In the genomic region with DNA sequence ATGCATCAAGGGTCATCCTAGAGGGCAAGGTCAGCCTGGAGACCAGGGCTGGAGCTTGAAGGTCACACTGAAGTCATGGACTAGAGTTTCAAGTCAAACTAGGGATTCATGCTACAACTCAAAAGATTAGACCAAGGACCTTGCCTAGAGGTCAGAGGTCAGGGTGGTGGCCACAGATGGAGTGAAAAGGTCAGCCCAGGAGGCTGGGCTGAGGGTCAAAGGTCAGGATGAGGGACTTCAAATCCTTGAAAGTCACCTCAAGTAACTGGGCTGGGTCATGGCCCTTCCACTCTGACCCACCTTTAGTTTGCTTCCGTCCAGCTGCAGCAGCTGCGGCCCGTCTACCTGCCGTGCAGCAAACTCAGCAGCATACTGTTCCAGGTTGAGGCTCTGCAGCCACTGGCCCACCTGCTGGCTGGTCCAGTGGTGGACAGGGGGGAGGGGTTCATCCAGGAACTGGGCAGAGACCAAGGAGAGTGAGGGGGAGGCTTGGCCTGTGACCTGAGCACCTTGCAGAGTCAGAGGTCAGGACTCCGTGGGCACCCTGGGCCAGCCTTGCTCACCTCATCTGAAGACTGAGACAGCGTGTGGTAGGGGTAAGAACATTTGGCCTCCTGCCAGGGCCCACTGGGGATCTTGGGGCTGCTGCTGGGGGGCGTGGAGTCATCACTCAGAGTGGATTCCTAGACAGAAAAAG, we compare ENCODE assay signal across 18 cellular contexts. TPM values are rescaled to one million over a fixed set of nuclear protein-coding genes. Genes with fewer than 3 reads are reported as not detected.
DNase-seq lines count a peak whose midpoint lies in the region; ATAC-seq and TF ChIP-seq lines count a peak whose summit lies in the region.
"Had no signal": no experiment of that assay in that cellular context is flagged by ENCODE, and none has a peak within 500 bp of the region (broad histone marks: within the 10 kb centered on the region; RNA-seq: fewer than 3 reads in every experiment).

No MANE protein-coding gene starts in this region.

- H3K27ac Mint-ChIP-seq in stimulated activated effector memory CD8-positive, alpha-beta T cell treated with anti-CD3 and anti-CD28 coated beads, Interleukin-12 subunit alpha, Interleukin-12 subunit beta, amount 100 ng/mL, for 72 hours: no peak overlapping the region

- H3K9ac ChIP-seq in liver (ENCODE audit: low read depth in 1 of 2, low read length in 2 of 2): no peak overlapping the region

- H3K36me3 ChIP-seq in cardiac muscle cell: no peaks in the 10 kb centered on the region
- peaks cover 14 to 22% (median 19%) of the 10 kb centered on the region in 4 donors for H3K36me3 ChIP-seq in esophagus muscularis mucosa
- H3K36me3 ChIP-seq in liver (ENCODE audit: control insufficient read depth in 4 of 4, insufficient read depth in 3 of 4, low read depth in 1 of 4, low read length in 3 of 4): peaks cover 5 to 15% (median 6%) of the 10 kb centered on the region in 4 donors
- H3K36me3 ChIP-seq in thoracic aorta: peaks cover 13% of the 10 kb centered on the region
- peaks cover 46% of the 10 kb centered on the region for H3K36me3 ChIP-seq in WERI-Rb-1

- no peak overlapping the region for H3K4me3 ChIP-seq in cardiac muscle cell
- no peak overlapping the region for H3K4me3 ChIP-seq in esophagus muscularis mucosa
- H3K4me3 ChIP-seq in liver (ENCODE audit: low read depth in 1 of 3, low read length in 3 of 3): no peak overlapping the region
- H3K4me3 ChIP-seq in thoracic aorta: no peak overlapping the region
- H3K4me3 ChIP-seq in WERI-Rb-1 (ENCODE audit: low read depth, low read length): no peak overlapping the region

- ATAC-seq in left ventricle myocardium superior (no peak), thoracic aorta (ENCODE audit: insufficient number of reproducible peaks, low FRiP score, low read depth) (no peak), SK-N-SH treated with all-trans-retinoic acid at 6 μM for 48 hours (no peak)
- no peak for ATAC-seq in stimulated activated effector memory CD8-positive, alpha-beta T cell treated with anti-CD3 and anti-CD28 coated beads, Interleukin-12 subunit alpha, Interleukin-12 subunit beta, amount 100 ng/mL, for 72 hours

- peak overlapping the region; percentile 100 for H3K27ac ChIP-seq in cardiac muscle cell
- peak overlapping the region in 3 of 4 donors; percentile 78 to 87 (median 80) for H3K27ac ChIP-seq in esophagus muscularis mucosa (replicated peaks in 1 of 4)
- no peak overlapping the region for H3K27ac ChIP-seq in liver (ENCODE audit: low read depth in 1 of 2, low read length in 2 of 2)
- peak overlapping the region; percentile 99 to 100 for H3K27ac ChIP-seq in thoracic aorta
- H3K27ac ChIP-seq in WERI-Rb-1: no peak overlapping the region

- H3K9me3 ChIP-seq in cardiac muscle cell (ENCODE audit: low read depth) (no peaks in the 10 kb centered on the region), esophagus muscularis mucosa (no peaks in the 10 kb centered on the region), liver (ENCODE audit: control insufficient read depth in 4 of 4, low read length in 3 of 4) (no peaks in the 10 kb centered on the region), thoracic aorta (no peaks in the 10 kb centered on the region), WERI-Rb-1 (ENCODE audit: severe bottlenecking) (no peaks in the 10 kb centered on the region)

- H3K4me1 ChIP-seq in cardiac muscle cell (ENCODE audit: low read depth) (peaks cover 33% of the 10 kb centered on the region), esophagus muscularis mucosa (peaks cover 39 to 62% (median 51%) of the 10 kb centered on the region in 4 donors), liver (ENCODE audit: control insufficient read depth in 4 of 4, insufficient read depth in 4 of 4, low read length in 3 of 4) (peaks cover 6 to 24% (median 15%) of the 10 kb centered on the region in 4 donors), thoracic aorta (ENCODE audit: control insufficient read depth in 1 of 2, low read depth in 2 of 2) (peaks cover 24 to 49% of the 10 kb centered on the region in 2 donors)

- no peak for TF ChIP-seq EP300 in esophagus muscularis mucosa (IDR thresholded peaks at IDR 0.05)

- H3K9me3 Mint-ChIP-seq in stimulated activated effector memory CD8-positive, alpha-beta T cell treated with anti-CD3 and anti-CD28 coated beads, Interleukin-12 subunit alpha, Interleukin-12 subunit beta, amount 100 ng/mL, for 72 hours: no peaks in the 10 kb centered on the region

- H3K36me3 Mint-ChIP-seq in stimulated activated effector memory CD8-positive, alpha-beta T cell treated with anti-CD3 and anti-CD28 coated beads, Interleukin-12 subunit alpha, Interleukin-12 subunit beta, amount 100 ng/mL, for 72 hours: no peaks in the 10 kb centered on the region

- DNase-seq in cardiac muscle cell (ENCODE audit: low read depth in 1 of 2, low spot score in 1 of 2): no peak
- no peak for DNase-seq in left ventricle myocardium superior
- DNase-seq in esophagus muscularis mucosa (ENCODE audit: extremely low spot score): no peak
- DNase-seq in thoracic aorta (ENCODE audit: low spot score): no peak
- no peak for DNase-seq in WERI-Rb-1
- no peak for DNase-seq in stimulated activated effector memory CD8-positive, alpha-beta T cell treated with anti-CD3 and anti-CD28 coated beads, Interleukin-12 subunit alpha, Interleukin-12 subunit beta, amount 100 ng/mL, for 72 hours (ENCODE audit: low spot score in 2 of 2)
- DNase-seq: COR-L47, DMS79, KBM-7, NCI-H146, NCI-H2107, NCI-H226, NCI-H526 had no signal

- peaks cover 14% of the 10 kb centered on the region for H3K4me1 Mint-ChIP-seq in stimulated activated effector memory CD8-positive, alpha-beta T cell treated with anti-CD3 and anti-CD28 coated beads, Interleukin-12 subunit alpha, Interleukin-12 subunit beta, amount 100 ng/mL, for 72 hours

- no peak for TF ChIP-seq RAD21 in liver (IDR thresholded peaks at IDR 0.05)

- H3K27me3 ChIP-seq in cardiac muscle cell: no peaks in the 10 kb centered on the region
- peaks cover 0 to 5% (median 0%) of the 10 kb centered on the region in 4 donors for H3K27me3 ChIP-seq in esophagus muscularis mucosa
- no peaks in the 10 kb centered on the region for H3K27me3 ChIP-seq in liver (ENCODE audit: control insufficient read depth in 4 of 4, insufficient read depth in 4 of 4, low read length in 3 of 4)
- no peaks in the 10 kb centered on the region for H3K27me3 ChIP-seq in thoracic aorta (replicated peaks; ENCODE audit: insufficient read depth)
- H3K27me3 ChIP-seq in WERI-Rb-1 (ENCODE audit: insufficient read depth, low read depth, severe bottlenecking): no peaks in the 10 kb centered on the region

- intact Hi-C loops in left ventricle myocardium superior (cut with micrococcal nuclease) (no loop called here), esophagus muscularis mucosa (cut with DNase I) (loop anchor here (5.0 kb wide), 1 partner anchor 34 kb away; no protein-coding TSS in a partner anchor)

- no peak for TF ChIP-seq POLR2A in esophagus muscularis mucosa (IDR thresholded peaks at IDR 0.05; ENCODE audit: low read depth)

- 91% methylated on average over 4 of the region's 7 CpGs for WGBS in esophagus muscularis mucosa
- WGBS in liver: 79% methylated on average over 7 of the region's 7 CpGs

- TF ChIP-seq CTCF in cardiac muscle cell (IDR thresholded peaks at IDR 0.05; ENCODE audit: low read depth, low read length): no peak
- TF ChIP-seq CTCF in esophagus muscularis mucosa (IDR thresholded peaks at IDR 0.05): no peak
- no peak for TF ChIP-seq CTCF in liver (IDR thresholded peaks at IDR 0.05; ENCODE audit: low read depth, low read length, missing input control)
- TF ChIP-seq CTCF in thoracic aorta (IDR thresholded peaks at IDR 0.05): no peak
- TF ChIP-seq CTCF in WERI-Rb-1 (IDR thresholded peaks at IDR 0.05; ENCODE audit: low read depth, low read length): no peak

- no peak overlapping the region for H3K4me3 Mint-ChIP-seq in stimulated activated effector memory CD8-positive, alpha-beta T cell treated with anti-CD3 and anti-CD28 coated beads, Interleukin-12 subunit alpha, Interleukin-12 subunit beta, amount 100 ng/mL, for 72 hours

TF ChIP-seq in liver, 16 proteins besides CTCF, POLR2A, EP300 and RAD21 (continues in another document):
- peak; percentile 95 for TF ChIP-seq NR2F2 (IDR thresholded peaks at IDR 0.05)
- TF ChIP-seq HNF4A (conservative IDR thresholded peaks at IDR 0.05): peak in 1 of 2 donors; percentile 17
- TF ChIP-seq EGR1 (IDR thresholded peaks at IDR 0.05; ENCODE audit: low read depth in 2 of 2): no peak

TF ChIP-seq in SK-N-SH treated with all-trans-retinoic acid at 6 μM for 48 hours, 23 proteins besides CTCF, POLR2A, EP300 and RAD21 (continues in another document):
- no peak for TF ChIP-seq ZNF565 (CRISPR knock-in tag; conservative IDR thresholded peaks at IDR 0.05; ENCODE audit: low read depth)
- TF ChIP-seq TOX (CRISPR knock-in tag; IDR thresholded peaks at IDR 0.05; ENCODE audit: borderline replicate concordance): no peak
- no peak for TF ChIP-seq ZNF70 (CRISPR knock-in tag; IDR thresholded peaks at IDR 0.05)

RNA-seq across cellular contexts. Expression of gene SAMD14, which starts 16.2 kb away (rescaled TPM):
- total RNA-seq in cardiac muscle cell: 1.2 and 2.8 TPM in 2 replicates
- 2.0 and 2.5 TPM in 2 replicates for polyA plus RNA-seq in cardiac muscle cell
- total RNA-seq in left ventricle myocardium superior: 1.2 TPM
- total RNA-seq in esophagus muscularis mucosa: 1 to 10 TPM in 3 of 4 donors, under 1 TPM in 1; 0.98 to 1.8 (median 1.5) TPM
- total RNA-seq in liver: under 1 TPM; 0.50 to 0.84 TPM
- polyA plus RNA-seq in liver: under 1 TPM in 1 of 2 donors, not detected in 1; 0.67 TPM
- 10 to 100 TPM in 1 of 2 donors, 1 to 10 TPM in 1; 9.7 to 11.5 TPM for total RNA-seq in thoracic aorta
- total RNA-seq: HT1080 had no signal
- polyA plus RNA-seq: CD14-positive monocyte had no signal

RNA-seq across cellular contexts. Expression of gene PDK2, which starts 18.6 kb away (rescaled TPM):
- total RNA-seq in cardiac muscle cell: 79.5 and 88.5 TPM in 2 replicates
- 146 and 156 TPM in 2 replicates for polyA plus RNA-seq in cardiac muscle cell
- 277 TPM for total RNA-seq in left ventricle myocardium superior
- 100 to 1,000 TPM in 1 of 4 donors, 10 to 100 TPM in 3; 31.6 to 118 (median 61.4) TPM for total RNA-seq in esophagus muscularis mucosa
- 10 to 100 TPM in 1 of 2 donors, 1 to 10 TPM in 1; 8.6 to 24.5 TPM for total RNA-seq in liver
- polyA plus RNA-seq in liver: 10 to 100 TPM; 32.4 to 36.6 TPM
- 10 to 100 TPM; 35.5 to 74.9 TPM for total RNA-seq in thoracic aorta

RNA-seq across cellular contexts. Expression of gene PPP1R9B, which starts 36.7 kb away (rescaled TPM):
- total RNA-seq in cardiac muscle cell (45.6 and 59.4 TPM in 2 replicates), left ventricle myocardium superior (37.6 TPM), esophagus muscularis mucosa (10 to 100 TPM; 20.2 to 46.3 (median 37.5) TPM), liver (10 to 100 TPM in 1 of 2 donors, 1 to 10 TPM in 1; 7.4 to 26.1 TPM), thoracic aorta (10 to 100 TPM; 53.3 to 67.1 TPM)
- polyA plus RNA-seq in cardiac muscle cell (6.0 and 6.2 TPM in 2 replicates), liver (1 to 10 TPM in 1 of 2 donors, under 1 TPM in 1; 0.90 to 6.7 TPM)

RNA-seq across cellular contexts. Expression of gene SGCA, which starts 52.0 kb away (rescaled TPM):
- total RNA-seq in cardiac muscle cell (57.5 and 63.3 TPM in 2 replicates), left ventricle myocardium superior (155 TPM), esophagus muscularis mucosa (100 to 1,000 TPM in 1 of 4 donors, 10 to 100 TPM in 3; 72.7 to 145 (median 82.8) TPM), liver (1 to 10 TPM in 1 of 2 donors, not detected in 1; 1.3 TPM), thoracic aorta (100 to 1,000 TPM in 1 of 2 donors, 10 to 100 TPM in 1; 95.5 to 158 TPM)
- polyA plus RNA-seq in cardiac muscle cell (69.9 and 90.6 TPM in 2 replicates), liver (1 to 10 TPM in 1 of 2 donors, under 1 TPM in 1; 0.31 to 1.2 TPM)
- total RNA-seq: HT1080, RPMI7951 had no signal

RNA-seq across cellular contexts. Expression of gene ITGA3, which starts 57.9 kb away (rescaled TPM):
- total RNA-seq in cardiac muscle cell: 40.6 and 41.9 TPM in 2 replicates
- polyA plus RNA-seq in cardiac muscle cell: 20.5 and 32.7 TPM in 2 replicates
- 16.5 TPM for total RNA-seq in left ventricle myocardium superior
- total RNA-seq in esophagus muscularis mucosa: 10 to 100 TPM; 38.9 to 96.7 (median 58.6) TPM
- total RNA-seq in liver: 1 to 10 TPM in 1 of 2 donors, under 1 TPM in 1; 0.79 to 4.4 TPM
- 1 to 10 TPM; 1.1 to 1.8 TPM for polyA plus RNA-seq in liver
- total RNA-seq in thoracic aorta: 100 to 1,000 TPM; 197 to 260 TPM

Comparison
In these comparisons a context has a peak if more than half of its experiments do, and no peak if none do; other contexts are left out.
1. H3K27ac ChIP-seq: peak in cardiac muscle cell (single experiment), esophagus muscularis mucosa (3 of 4) and thoracic aorta (2 of 2); none in liver (0 of 2) and WERI-Rb-1 (single experiment).